Comparison of ENCODE assay signal across 14 cellular contexts in the genomic region with DNA sequence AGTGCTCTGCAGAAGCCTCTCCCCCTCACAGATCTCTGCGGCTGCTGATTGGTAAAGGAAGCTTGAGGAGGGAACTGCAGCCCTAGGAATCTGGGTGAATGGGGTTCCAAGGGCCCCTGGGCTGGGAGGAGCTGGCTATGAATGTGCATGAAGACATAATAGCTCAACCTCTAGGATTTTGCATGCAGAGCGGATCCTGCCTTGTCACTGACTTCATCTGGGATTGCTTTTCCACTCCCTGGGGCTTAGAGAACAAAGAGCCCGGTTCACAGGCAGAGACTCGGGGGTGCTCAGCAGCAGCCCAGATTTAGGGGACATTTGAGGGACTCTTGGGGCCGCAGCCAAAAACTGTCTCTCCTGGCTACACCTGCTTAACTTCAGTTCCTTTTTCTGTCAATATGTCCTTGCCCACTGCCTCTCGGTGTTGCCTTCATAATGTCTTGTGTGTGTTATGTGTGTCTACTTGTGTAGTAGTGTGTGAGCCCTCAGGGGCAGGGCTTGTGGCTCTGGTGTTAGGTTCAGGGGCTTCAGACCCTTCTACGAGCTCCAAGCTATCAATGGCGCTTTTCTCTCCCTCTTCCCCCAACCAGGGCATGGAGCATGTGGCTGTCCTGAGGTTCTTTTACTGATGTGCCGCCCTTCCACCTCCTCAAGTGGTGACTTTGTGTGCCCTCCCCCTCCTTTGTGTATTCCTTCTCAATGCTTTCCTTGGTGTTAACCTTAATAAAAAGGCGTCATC. TPM values are rescaled to one million over a fixed set of nuclear protein-coding genes. Genes with fewer than 3 reads are reported as not detected.
DNase-seq lines count a peak whose midpoint lies in the region; ATAC-seq and TF ChIP-seq lines count a peak whose summit lies in the region.
"Had no signal": no experiment of that assay in that cellular context is flagged by ENCODE, and none has a peak within 500 bp of the region (broad histone marks: within the 10 kb centered on the region; RNA-seq: fewer than 3 reads in every experiment).

No MANE protein-coding gene starts in this region.

- CTCF ChIA-PET in activated naive CD4-positive, alpha-beta T cell treated with anti-CD3 and anti-CD28 coated beads, Interleukin-2, amount 10 ng/mL, durations not matched to agents 7 days and 5 days (lab: Charles Lee) = interaction anchor here (0.6 to 4.6 kb wide), 3 partner anchors 10 to 13 kb away, joined by 3 to 40 read pairs (median 3); no protein-coding TSS in a partner anchor

- H3K36me3 ChIP-seq in urinary bladder (ENCODE audit: insufficient read depth) = no peaks in the 10 kb centered on the region
- H3K36me3 ChIP-seq in body of pancreas (replicated peaks in 1 of 2; ENCODE audit: insufficient read depth in 1 of 2, low read depth in 2 of 2) = no peaks in the 10 kb centered on the region
- H3K36me3 ChIP-seq: cardiac muscle cell, heart left ventricle had no signal

- no peaks in the 10 kb centered on the region for H3K9me3 ChIP-seq in body of pancreas
- H3K9me3 ChIP-seq: heart left ventricle had no signal

- H3K9me3 Mint-ChIP-seq in activated naive CD4-positive, alpha-beta T cell treated with anti-CD3 and anti-CD28 coated beads, Interleukin-2, amount 10 ng/mL, durations not matched to agents 7 days and 5 days = no peaks in the 10 kb centered on the region
- H3K9me3 Mint-ChIP-seq in activated naive CD8-positive, alpha-beta T cell treated with anti-CD3 and anti-CD28 coated beads, Interleukin-2, amount 50 U/mL, for 24 hours = no peaks in the 10 kb centered on the region
- H3K9me3 Mint-ChIP-seq in immature natural killer cell = no peaks in the 10 kb centered on the region

- H3K27me3 Mint-ChIP-seq in activated naive CD4-positive, alpha-beta T cell treated with anti-CD3 and anti-CD28 coated beads, Interleukin-2, amount 10 ng/mL, durations not matched to agents 7 days and 5 days = peaks cover 85% of the 10 kb centered on the region
- H3K27me3 Mint-ChIP-seq in activated naive CD8-positive, alpha-beta T cell treated with anti-CD3 and anti-CD28 coated beads, Interleukin-2, amount 50 U/mL, for 24 hours = peaks cover 34% of the 10 kb centered on the region
- peaks cover 26 to 33% (median 27%) of the 10 kb centered on the region in 3 donors for H3K27me3 Mint-ChIP-seq in immature natural killer cell (ENCODE audit: low read depth in 3 of 3)

- no peak for DNase-seq in activated naive CD4-positive, alpha-beta T cell treated with anti-CD3 and anti-CD28 coated beads, Interleukin-2, amount 10 ng/mL, durations not matched to agents 7 days and 5 days
- DNase-seq in activated naive CD4-positive, alpha-beta T cell treated with Interleukin-2 at 50 U/mL for 16 hours = no peak
- no peak for DNase-seq in activated naive CD8-positive, alpha-beta T cell treated with anti-CD3 and anti-CD28 coated beads, Interleukin-2, amount 50 U/mL, for 24 hours
- DNase-seq in immature natural killer cell = no peak
- no peak for DNase-seq in ureter (ENCODE audit: low spot score)
- DNase-seq in body of pancreas = no peak
- no peak for DNase-seq in left lobe of liver (ENCODE audit: low spot score)
- DNase-seq: heart left ventricle, NCI-H1436 treated with DMSO at 0.1 percent for 48 hours had no signal

- peak overlapping the region; percentile 26 for H3K4me3 Mint-ChIP-seq in activated naive CD4-positive, alpha-beta T cell treated with anti-CD3 and anti-CD28 coated beads, Interleukin-2, amount 10 ng/mL, durations not matched to agents 7 days and 5 days
- peak overlapping the region; percentile 37 for H3K4me3 Mint-ChIP-seq in activated naive CD8-positive, alpha-beta T cell treated with anti-CD3 and anti-CD28 coated beads, Interleukin-2, amount 50 U/mL, for 24 hours
- H3K4me3 Mint-ChIP-seq in immature natural killer cell = peak overlapping the region; percentile 33 to 71 (median 51)

- no peaks in the 10 kb centered on the region for H3K36me3 Mint-ChIP-seq in activated naive CD4-positive, alpha-beta T cell treated with anti-CD3 and anti-CD28 coated beads, Interleukin-2, amount 10 ng/mL, durations not matched to agents 7 days and 5 days
- no peaks in the 10 kb centered on the region for H3K36me3 Mint-ChIP-seq in activated naive CD8-positive, alpha-beta T cell treated with anti-CD3 and anti-CD28 coated beads, Interleukin-2, amount 50 U/mL, for 24 hours (ENCODE audit: low read depth)
- H3K36me3 Mint-ChIP-seq in immature natural killer cell = no peaks in the 10 kb centered on the region

- peak overlapping the region; percentile 64 for H3K4me3 ChIP-seq in urinary bladder (ENCODE audit: low read depth, low read length)
- H3K4me3 ChIP-seq in body of pancreas = no peak overlapping the region
- H3K4me3 ChIP-seq: cardiac muscle cell had no signal

- ATAC-seq in activated naive CD8-positive, alpha-beta T cell treated with anti-CD3 and anti-CD28 coated beads, Interleukin-2, amount 50 U/mL, for 24 hours = no peak
- ATAC-seq in body of pancreas = no peak
- no peak for ATAC-seq in left lobe of liver

- WGBS in urinary bladder = 71% methylated on average over 10 of the region's 10 CpGs
- 62% methylated on average over 10 of the region's 10 CpGs for WGBS in body of pancreas, 2 donors

- peaks cover 22% of the 10 kb centered on the region for H3K4me1 Mint-ChIP-seq in activated naive CD4-positive, alpha-beta T cell treated with anti-CD3 and anti-CD28 coated beads, Interleukin-2, amount 10 ng/mL, durations not matched to agents 7 days and 5 days
- peaks cover 33% of the 10 kb centered on the region for H3K4me1 Mint-ChIP-seq in activated naive CD8-positive, alpha-beta T cell treated with anti-CD3 and anti-CD28 coated beads, Interleukin-2, amount 50 U/mL, for 24 hours
- peaks cover 11 to 12% of the 10 kb centered on the region in 2 donors for H3K4me1 Mint-ChIP-seq in immature natural killer cell

- H3K4me1 ChIP-seq in urinary bladder (ENCODE audit: insufficient read depth) = no peaks in the 10 kb centered on the region
- peaks cover 22% of the 10 kb centered on the region for H3K4me1 ChIP-seq in body of pancreas

- peak overlapping the region; percentile 15 for H3K27ac ChIP-seq in urinary bladder (ENCODE audit: low read depth)
- H3K27ac ChIP-seq in body of pancreas = no peak overlapping the region
- H3K27ac ChIP-seq: cardiac muscle cell had no signal

- TF ChIP-seq CTCF in body of pancreas (IDR thresholded peaks at IDR 0.05) = no peak

- no peak overlapping the region for H3K27ac Mint-ChIP-seq in activated naive CD4-positive, alpha-beta T cell treated with anti-CD3 and anti-CD28 coated beads, Interleukin-2, amount 10 ng/mL, durations not matched to agents 7 days and 5 days
- no peak overlapping the region for H3K27ac Mint-ChIP-seq in activated naive CD8-positive, alpha-beta T cell treated with anti-CD3 and anti-CD28 coated beads, Interleukin-2, amount 50 U/mL, for 24 hours
- H3K27ac Mint-ChIP-seq in immature natural killer cell = peak overlapping the region in 5 of 6 donors; percentile 11 to 51 (median 36)

- peaks cover 0 to 20% of the 10 kb centered on the region in 2 donors for H3K27me3 ChIP-seq in body of pancreas

- intact Hi-C loops in body of pancreas (cut with DNase I) = no loop called here

- no peak for TF ChIP-seq POLR2A in body of pancreas (IDR thresholded peaks at IDR 0.05)

RNA-seq across cellular contexts. Expression of gene CCDC184, which starts 1.9 kb away (rescaled TPM):
- polyA plus RNA-seq in immature natural killer cell (under 1 TPM in 2 of 3 donors, not detected in 1; 0.23 to 0.44 TPM), urinary bladder (3.7 TPM)
- total RNA-seq in urinary bladder (0.85 TPM), ureter (5.6 TPM), body of pancreas (under 1 TPM in 1 of 2 donors, not detected in 1; 0.26 TPM), left lobe of liver (not detected)
- polyA plus RNA-seq: cardiac muscle cell had no signal

RNA-seq across cellular contexts. Expression of gene OR10AD1, which starts 17.7 kb away (rescaled TPM):
- polyA plus RNA-seq in immature natural killer cell (not detected), urinary bladder (not detected)
- total RNA-seq in urinary bladder (not detected), ureter (not detected), body of pancreas (not detected), left lobe of liver (not detected)
- total RNA-seq: activated CD8-positive, alpha-beta memory T cell treated with anti-CD3 and anti-CD28 coated beads for 36 hours; cardiac muscle cell; H4; heart left ventricle; omental fat pad had no signal
- polyA plus RNA-seq: cardiac muscle cell, heart left ventricle had no signal

RNA-seq across cellular contexts. Expression of gene ASB8, which starts 28.0 kb away (rescaled TPM):
- polyA plus RNA-seq in immature natural killer cell (100 to 1,000 TPM in 1 of 3 donors, 10 to 100 TPM in 2; 68.0 to 140 (median 84.2) TPM), urinary bladder (32.0 TPM)
- total RNA-seq in urinary bladder (28.7 TPM), ureter (51.1 TPM), body of pancreas (10 to 100 TPM; 27.2 to 33.0 TPM), left lobe of liver (24.7 TPM)

Comparison
In these comparisons a context has a peak if more than half of its experiments do, and no peak if none do; other contexts are left out.
1. H3K27ac Mint-ChIP-seq: peak in immature natural killer cell (5 of 6); none in activated naive CD4-positive, alpha-beta T cell treated with anti-CD3 and anti-CD28 coated beads, Interleukin-2, amount 10 ng/mL, durations not matched to agents 7 days and 5 days (single experiment) and activated naive CD8-positive, alpha-beta T cell treated with anti-CD3 and anti-CD28 coated beads, Interleukin-2, amount 50 U/mL, for 24 hours (single experiment).
2. Peak in every context shown above with its lines, with median percentiles within 50 percentile points of each other: H3K4me3 Mint-ChIP-seq.